ENCODE assay signal across 34 cellular contexts in the genomic region with DNA sequence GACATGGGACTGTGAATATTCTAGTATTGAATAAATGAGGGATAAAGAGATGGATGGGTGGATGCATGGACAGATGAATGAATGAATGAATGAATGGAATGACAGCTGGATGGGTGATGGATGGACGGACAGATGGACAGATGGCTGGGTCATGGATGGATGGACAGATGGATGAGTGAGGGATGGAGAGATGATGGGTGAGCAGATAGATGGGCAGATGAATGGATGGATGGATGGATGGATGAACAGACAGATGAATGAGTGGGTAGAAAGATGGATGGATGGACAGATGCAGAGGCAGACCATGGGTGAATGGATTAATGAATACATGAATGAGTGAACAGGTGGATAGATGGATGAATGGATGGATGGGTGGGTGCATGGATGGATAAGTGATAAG.
"Had no signal": no experiment of that assay in that cellular context is flagged by ENCODE, and none has a peak within 500 bp of the region (broad histone marks: within the 10 kb centered on the region; RNA-seq: fewer than 3 reads in every experiment).

No MANE protein-coding gene starts in this region.

- H3K27ac ChIP-seq: brain microvascular endothelial cell, dorsolateral prefrontal cortex, foreskin keratinocyte, gastrocnemius medialis, WERI-Rb-1 had no signal

- H3K27me3 ChIP-seq: brain microvascular endothelial cell, gastrocnemius medialis had no signal

- H3K4me3 ChIP-seq: coronary artery, dorsolateral prefrontal cortex, gastrocnemius medialis had no signal

- H3K9me3 Mint-ChIP-seq: activated B cell treated with CpG ODN at 0.5 μM for 24 hours; activated naive CD4-positive, alpha-beta T cell treated with anti-CD3 and anti-CD28 coated beads for 36 hours; activated T-helper 1 cell treated with anti-CD3 and anti-CD28 coated beads, Interleukin-12 subunit alpha, Interleukin-12 subunit beta, Interleukin-2, Interleukin-4 antibody, amounts not matched to agents 30 ng/mL and 10 ng/mL and 1 ng/mL, durations not matched to agents 14 hours and 24 hours and 36 hours; activated T-helper 2 cell treated with anti-CD3 and anti-CD28 coated beads, Interferon-gamma antibody, Interleukin-2, Interleukin-4, amounts not matched to agents 10 μg/mL and 5 μg/mL and 100 μg/mL, durations not matched to agents 14 hours and 24 hours and 36 hours; central memory CD8-positive, alpha-beta T cell; dendritic cell treated with granulocyte-macrophage colony-stimulating factor and Interleukin-4, amounts not matched to agents 40 ng/mL and 50 ng/mL, for 4 days; endodermal cell; T-helper 2 cell treated with Interferon-gamma antibody and Interleukin-4, amounts not matched to agents 5 μg/mL and 100 μg/mL, for 36 hours had no signal

- FAIRE-seq: astrocyte, bronchial epithelial cell had no signal

- H3K36me3 ChIP-seq: brain microvascular endothelial cell, gastrocnemius medialis, WERI-Rb-1 had no signal

- H3K36me3 Mint-ChIP-seq: activated CD8-positive, alpha-beta memory T cell treated with anti-CD3 and anti-CD28 coated beads, Interleukin-2, amount 10 ng/mL, durations not matched to agents 7 days and 5 days; activated naive CD8-positive, alpha-beta T cell had no signal

- H3K4me1 Mint-ChIP-seq: activated CD8-positive, alpha-beta memory T cell treated with anti-CD3 and anti-CD28 coated beads, Interleukin-2, amount 10 ng/mL, durations not matched to agents 7 days and 5 days; central memory CD8-positive, alpha-beta T cell; endodermal cell had no signal

- H3K4me1 ChIP-seq: foreskin keratinocyte, gastrocnemius medialis had no signal

- H3K27ac Mint-ChIP-seq: activated B cell treated with CpG ODN at 0.5 μM for 24 hours; activated CD8-positive, alpha-beta memory T cell treated with anti-CD3 and anti-CD28 coated beads, Interleukin-2, amount 10 ng/mL, durations not matched to agents 7 days and 5 days; activated CD8-positive, alpha-beta T cell treated with anti-CD3 and anti-CD28 coated beads, Interleukin-2, amount 10 ng/mL, durations not matched to agents 7 days and 5 days; activated naive CD4-positive, alpha-beta T cell treated with anti-CD3 and anti-CD28 coated beads for 36 hours; activated naive CD8-positive, alpha-beta T cell; activated T-helper 1 cell treated with anti-CD3 and anti-CD28 coated beads, Interleukin-12 subunit alpha, Interleukin-12 subunit beta, Interleukin-2, Interleukin-4 antibody, amounts not matched to agents 30 ng/mL and 10 ng/mL and 1 ng/mL, durations not matched to agents 14 hours and 24 hours and 36 hours; activated T-helper 2 cell treated with anti-CD3 and anti-CD28 coated beads, Interferon-gamma antibody, Interleukin-2, Interleukin-4, amounts not matched to agents 10 μg/mL and 5 μg/mL and 100 μg/mL, durations not matched to agents 14 hours and 24 hours and 36 hours; dendritic cell treated with granulocyte-macrophage colony-stimulating factor and Interleukin-4, amounts not matched to agents 40 ng/mL and 50 ng/mL, for 4 days; endodermal cell; T-helper 17 cell; T-helper 2 cell treated with Interferon-gamma antibody and Interleukin-4, amounts not matched to agents 5 μg/mL and 100 μg/mL, for 36 hours had no signal

- H3K4me3 Mint-ChIP-seq: activated B cell treated with CpG ODN at 0.5 μM for 24 hours; activated CD8-positive, alpha-beta memory T cell treated with anti-CD3 and anti-CD28 coated beads, Interleukin-2, amount 10 ng/mL, durations not matched to agents 7 days and 5 days; activated CD8-positive, alpha-beta T cell treated with anti-CD3 and anti-CD28 coated beads, Interleukin-2, amount 10 ng/mL, durations not matched to agents 7 days and 5 days; activated naive CD4-positive, alpha-beta T cell treated with anti-CD3 and anti-CD28 coated beads for 36 hours; activated naive CD8-positive, alpha-beta T cell; activated T-helper 1 cell treated with anti-CD3 and anti-CD28 coated beads, Interleukin-12 subunit alpha, Interleukin-12 subunit beta, Interleukin-2, Interleukin-4 antibody, amounts not matched to agents 30 ng/mL and 10 ng/mL and 1 ng/mL, durations not matched to agents 14 hours and 24 hours and 36 hours; central memory CD8-positive, alpha-beta T cell; dendritic cell treated with granulocyte-macrophage colony-stimulating factor and Interleukin-4, amounts not matched to agents 40 ng/mL and 50 ng/mL, for 4 days; endodermal cell; T-helper 17 cell; T-helper 2 cell treated with Interferon-gamma antibody and Interleukin-4, amounts not matched to agents 5 μg/mL and 100 μg/mL, for 36 hours had no signal

- H3K9me3 ChIP-seq: gastrocnemius medialis had no signal

- ATAC-seq: activated CD4-positive, CD25-positive, alpha-beta regulatory T cell treated with anti-CD3 and anti-CD28 coated beads, Interleukin-2, amount 50 U/mL, for 24 hours; activated CD8-positive, alpha-beta memory T cell treated with anti-CD3 and anti-CD28 coated beads, Interleukin-2, amount 10 ng/mL, durations not matched to agents 7 days and 5 days; activated CD8-positive, alpha-beta T cell treated with anti-CD3 and anti-CD28 coated beads, Interleukin-2, amount 10 ng/mL, durations not matched to agents 7 days and 5 days; esophagus mucosa; foreskin keratinocyte; gastrocnemius medialis; T-helper 17 cell had no signal

- DNase-seq: activated B cell treated with CpG ODN at 0.5 μM for 24 hours; activated CD4-positive, alpha-beta T cell treated with anti-CD3 and anti-CD28 coated beads for 48 hours; activated CD4-positive, alpha-beta T cell treated with anti-CD3 and anti-CD28 coated beads, Interleukin-2, amount 50 U/mL, for 1 hour; activated CD4-positive, alpha-beta T cell treated with anti-CD3 and anti-CD28 coated beads, Interleukin-2, amount 50 U/mL, for 48 hours; activated CD8-positive, alpha-beta memory T cell treated with anti-CD3 and anti-CD28 coated beads, Interleukin-2, amount 10 ng/mL, durations not matched to agents 7 days and 5 days; activated CD8-positive, alpha-beta memory T cell treated with anti-CD3 and anti-CD28 coated beads, Interleukin-2, amount 50 U/mL, for 4 hours; activated CD8-positive, alpha-beta T cell treated with anti-CD3 and anti-CD28 coated beads, Interleukin-2, amount 10 ng/mL, durations not matched to agents 7 days and 5 days; activated effector memory CD4-positive, alpha-beta T cell treated with anti-CD3 and anti-CD28 coated beads, Interleukin-2, amount 50 U/mL, for 16 hours; activated naive CD4-positive, alpha-beta T cell treated with anti-CD3 and anti-CD28 coated beads for 36 hours; activated T-cell treated with anti-CD3 and anti-CD28 coated beads, Interleukin-2, amount 50 U/mL, for 1 hour; activated T-cell treated with anti-CD3 and anti-CD28 coated beads, Interleukin-2, amount 50 U/mL, for 48 hours; amniotic stem cell; anterior cingulate cortex; brain microvascular endothelial cell; dorsolateral prefrontal cortex; effector memory CD4-positive, alpha-beta T cell; endodermal cell; foreskin keratinocyte; gastrocnemius medialis; T-helper 1 cell; T-helper 17 cell; T1000; WERI-Rb-1 had no signal
